ENCODE assay signal across 14 cellular contexts in the genomic region with DNA sequence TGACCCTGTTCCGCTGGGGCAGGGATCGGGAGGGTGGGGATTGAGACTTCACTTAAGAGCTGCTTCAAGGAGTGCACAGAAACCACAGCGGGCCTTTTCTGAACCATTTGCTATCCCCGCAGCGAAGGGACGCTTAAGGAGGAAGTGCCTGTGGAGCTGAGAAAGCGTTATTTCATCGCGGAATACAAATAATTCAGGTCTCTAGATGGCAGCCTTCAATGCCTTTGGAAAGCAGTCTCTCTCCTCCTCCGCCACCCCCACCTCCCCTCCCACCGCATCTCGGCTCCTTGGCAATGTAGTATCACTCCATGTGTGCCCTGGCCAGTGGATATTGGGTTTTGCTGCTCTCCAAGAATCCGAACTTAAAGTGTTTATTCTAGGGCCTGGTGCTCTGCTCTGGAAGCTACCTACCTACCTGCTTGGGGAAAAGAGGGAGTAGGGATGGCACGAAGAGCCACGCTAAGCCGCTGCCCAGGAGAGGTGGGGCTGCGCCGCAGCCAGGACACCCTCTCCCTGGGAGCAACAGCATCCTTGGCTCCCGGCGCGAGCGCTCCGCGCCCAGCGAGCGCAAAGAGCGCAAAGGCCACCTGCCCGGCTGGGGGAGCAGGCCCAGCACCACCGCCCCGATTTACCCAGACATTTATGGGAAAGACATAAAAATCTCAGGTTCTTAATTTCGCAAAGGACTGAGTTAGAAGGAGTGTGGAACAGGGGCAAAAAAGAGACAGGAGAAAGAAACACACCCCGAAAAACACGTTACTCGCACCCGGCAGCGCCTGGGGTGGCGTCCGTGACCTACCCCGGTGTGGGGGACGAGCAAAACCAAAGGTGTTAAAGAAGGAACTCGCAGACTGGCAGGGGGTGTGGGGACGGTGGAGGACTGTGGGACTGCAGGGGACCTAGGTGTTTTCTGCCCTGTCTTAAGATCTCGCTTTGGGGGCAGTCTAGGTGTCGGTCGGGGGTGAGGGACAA. TPM values are rescaled to one million over a fixed set of nuclear protein-coding genes. Genes with fewer than 3 reads are reported as not detected.
DNase-seq lines count a peak whose midpoint lies in the region; ATAC-seq and TF ChIP-seq lines count a peak whose summit lies in the region.
"Had no signal": no experiment of that assay in that cellular context is flagged by ENCODE, and none has a peak within 500 bp of the region (broad histone marks: within the 10 kb centered on the region; RNA-seq: fewer than 3 reads in every experiment).

No MANE protein-coding gene starts in this region.

- peak overlapping the region; percentile 85 for H3K4me3 Mint-ChIP-seq in GM23338
- H3K4me3 Mint-ChIP-seq in progenitor cell of endocrine pancreas (ENCODE audit: low read depth) = peak overlapping the region; percentile 70

- peak; percentile 73 for DNase-seq in GM23338 (ENCODE audit: low spot score)
- peak; percentile 6 for DNase-seq in NCI-H524 treated with DMSO at 0.1 percent for 48 hours (lab: John Stamatoyannopoulos, UW)
- DNase-seq in left cardiac atrium = peak; percentile 21
- peak; percentile 9 for DNase-seq in progenitor cell of endocrine pancreas (ENCODE audit: low spot score, unreplicated experiment)
- DNase-seq in islet precursor cell = no peak
- DNase-seq in aorta = no peak
- DNase-seq in RKO (ENCODE audit: low spot score) = no peak
- DNase-seq: amniotic stem cell, left colon, NCI-H2081 treated with DMSO at 0.1 percent for 48 hours had no signal

- no peaks in the 10 kb centered on the region for H4K20me1 ChIP-seq in GM23338 (replicated peaks; ENCODE audit: insufficient read depth)

- no peak overlapping the region for H3K27ac Mint-ChIP-seq in GM23338
- H3K27ac Mint-ChIP-seq in progenitor cell of endocrine pancreas = no peak overlapping the region

- peaks cover 5% of the 10 kb centered on the region; the same call in 1 of the 2 replicates for H3K4me1 ChIP-seq in GM23338 (ENCODE audit: insufficient read depth)
- H3K4me1 ChIP-seq in aorta (ENCODE audit: control insufficient read depth in 1 of 2, insufficient read depth in 2 of 2, low read length in 2 of 2) = no peaks in the 10 kb centered on the region
- H3K4me1 ChIP-seq: psoas muscle, vagina had no signal

- H2AFZ ChIP-seq in GM23338 = peak overlapping the region; percentile 94

- no peaks in the 10 kb centered on the region for H3K79me2 ChIP-seq in GM23338 (replicated peaks; ENCODE audit: insufficient read depth)

- TF ChIP-seq CTCF in GM23338 (conservative IDR thresholded peaks at IDR 0.05; ENCODE audit: low read depth in 2 of 2) = peak; percentile 9 to 45; a peak in 2 of 4 replicates
- no peak for TF ChIP-seq CTCF in progenitor cell of endocrine pancreas (IDR thresholded peaks at IDR 0.05; ENCODE audit: unreplicated experiment)

- no peaks in the 10 kb centered on the region for H3K9me3 ChIP-seq in aorta (ENCODE audit: control insufficient read depth, low read length)
- H3K9me3 ChIP-seq: vagina had no signal

- H3K36me3 ChIP-seq in GM23338 (ENCODE audit: insufficient read depth) (no peaks in the 10 kb centered on the region), aorta (ENCODE audit: control insufficient read depth in 1 of 2, insufficient read depth in 2 of 2, low read length in 1 of 2) (no peaks in the 10 kb centered on the region)
- H3K36me3 ChIP-seq: vagina had no signal

- H3K36me3 Mint-ChIP-seq in GM23338 (ENCODE audit: low read depth) = peaks cover 4% of the 10 kb centered on the region
- no peaks in the 10 kb centered on the region for H3K36me3 Mint-ChIP-seq in progenitor cell of endocrine pancreas (ENCODE audit: insufficient read depth)

- H3K27ac ChIP-seq in GM23338 (ENCODE audit: low read depth) = no peak overlapping the region
- H3K27ac ChIP-seq in aorta (ENCODE audit: low read depth in 1 of 2, low read length in 2 of 2) = no peak overlapping the region
- H3K27ac ChIP-seq: psoas muscle, vagina had no signal

- H3K4me2 ChIP-seq in GM23338 = peak overlapping the region; percentile 98

- 1 to 2% methylated on average over 45 of the region's 45 CpGs for WGBS in aorta, 2 donors

- peaks cover 7% of the 10 kb centered on the region; the same call in 2 of the 3 replicates for H3K9me3 Mint-ChIP-seq in GM23338
- H3K9me3 Mint-ChIP-seq in progenitor cell of endocrine pancreas (ENCODE audit: low read depth) = peaks cover 4% of the 10 kb centered on the region

- H3K27me3 Mint-ChIP-seq in GM23338 (ENCODE audit: insufficient read depth, low read depth, poor library complexity) (peaks cover 36% of the 10 kb centered on the region), progenitor cell of endocrine pancreas (peaks cover 52% of the 10 kb centered on the region)

- intact Hi-C loops in left cardiac atrium (cut with DNase I) (loop anchor here (10.0 kb wide), 2 partner anchors 134 to 474 kb away; no protein-coding TSS in a partner anchor), aorta (cut with DNase I) (no loop called here)

- H3K4me3 ChIP-seq in GM23338 (peak overlapping the region; percentile 81), aorta (ENCODE audit: low read length in 2 of 2) (no peak overlapping the region)
- H3K4me3 ChIP-seq: psoas muscle, vagina had no signal

- no peaks in the 10 kb centered on the region for H3F3A ChIP-seq in GM23338 (replicated peaks; ENCODE audit: low read depth)

- H3K27me3 ChIP-seq in GM23338 (ENCODE audit: insufficient read depth) = peaks cover 54% of the 10 kb centered on the region
- H3K27me3 ChIP-seq in aorta (ENCODE audit: control insufficient read depth in 1 of 2, insufficient read depth in 2 of 2, low read length in 1 of 2) = peaks cover 0 to 2% of the 10 kb centered on the region in 2 donors
- H3K27me3 ChIP-seq: vagina had no signal

- peak; percentile 67 for ATAC-seq in GM23338
- ATAC-seq in left cardiac atrium = peak; percentile 74 to 77
- no peak for ATAC-seq in aorta (ENCODE audit: low FRiP score)
- ATAC-seq: left colon, psoas muscle had no signal

- H3K9me2 ChIP-seq in GM23338 (ENCODE audit: insufficient read depth) = no peaks in the 10 kb centered on the region

- H3K4me1 Mint-ChIP-seq in GM23338 = no peaks in the 10 kb centered on the region; the same call in 1 of the 3 replicates
- peaks cover 9% of the 10 kb centered on the region for H3K4me1 Mint-ChIP-seq in progenitor cell of endocrine pancreas (ENCODE audit: low read depth)

TF ChIP-seq in GM23338, 12 proteins besides CTCF, POLR2A, EP300 and RAD21:
- TF ChIP-seq EZH2 (IDR thresholded peaks at IDR 0.05; ENCODE audit: low read depth, unreplicated experiment) (peak; percentile 64), ZNF114 (CRISPR knock-in tag; IDR thresholded peaks at IDR 0.05) (no peak), STAT1 (IDR thresholded peaks at IDR 0.05; ENCODE audit: unreplicated experiment) (no peak), ZNF331 (CRISPR knock-in tag; IDR thresholded peaks at IDR 0.05; ENCODE audit: low read depth) (no peak)
- TF ChIP-seq, protein P1, sequence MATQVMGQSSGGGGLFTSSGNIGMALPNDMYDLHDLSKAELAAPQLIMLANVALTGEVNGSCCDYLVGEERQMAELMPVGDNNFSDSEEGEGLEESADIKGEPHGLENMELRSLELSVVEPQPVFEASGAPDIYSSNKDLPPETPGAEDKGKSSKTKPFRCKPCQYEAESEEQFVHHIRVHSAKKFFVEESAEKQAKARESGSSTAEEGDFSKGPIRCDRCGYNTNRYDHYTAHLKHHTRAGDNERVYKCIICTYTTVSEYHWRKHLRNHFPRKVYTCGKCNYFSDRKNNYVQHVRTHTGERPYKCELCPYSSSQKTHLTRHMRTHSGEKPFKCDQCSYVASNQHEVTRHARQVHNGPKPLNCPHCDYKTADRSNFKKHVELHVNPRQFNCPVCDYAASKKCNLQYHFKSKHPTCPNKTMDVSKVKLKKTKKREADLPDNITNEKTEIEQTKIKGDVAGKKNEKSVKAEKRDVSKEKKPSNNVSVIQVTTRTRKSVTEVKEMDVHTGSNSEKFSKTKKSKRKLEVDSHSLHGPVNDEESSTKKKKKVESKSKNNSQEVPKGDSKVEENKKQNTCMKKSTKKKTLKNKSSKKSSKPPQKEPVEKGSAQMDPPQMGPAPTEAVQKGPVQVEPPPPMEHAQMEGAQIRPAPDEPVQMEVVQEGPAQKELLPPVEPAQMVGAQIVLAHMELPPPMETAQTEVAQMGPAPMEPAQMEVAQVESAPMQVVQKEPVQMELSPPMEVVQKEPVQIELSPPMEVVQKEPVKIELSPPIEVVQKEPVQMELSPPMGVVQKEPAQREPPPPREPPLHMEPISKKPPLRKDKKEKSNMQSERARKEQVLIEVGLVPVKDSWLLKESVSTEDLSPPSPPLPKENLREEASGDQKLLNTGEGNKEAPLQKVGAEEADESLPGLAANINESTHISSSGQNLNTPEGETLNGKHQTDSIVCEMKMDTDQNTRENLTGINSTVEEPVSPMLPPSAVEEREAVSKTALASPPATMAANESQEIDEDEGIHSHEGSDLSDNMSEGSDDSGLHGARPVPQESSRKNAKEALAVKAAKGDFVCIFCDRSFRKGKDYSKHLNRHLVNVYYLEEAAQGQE (IDR thresholded peaks at IDR 0.05; ENCODE audit: unreplicated experiment) = no peak
TF ChIP-seq in GM23338: peak in this region for 1.

RNA-seq across cellular contexts. Expression of a gene that starts 1.1 kb away (rescaled TPM):
- total RNA-seq in GM23338 (2014; rRNA removed; shearing (Covaris generic)) = 0.04 and 0.10 TPM in 2 replicates
- polyA plus RNA-seq in GM23338 (2016; fragmentation: Nextera tagmentation; extraction: Ambion mirVana) (0.03 TPM in 1 of 2 replicates, not detected in the other), aorta (not detected)
- total RNA-seq in left cardiac atrium (10 to 100 TPM; 28.1 to 59.2 TPM), progenitor cell of endocrine pancreas (0.07 TPM in 2 replicates), aorta (under 1 TPM in 1 of 2 donors, not detected in 1; 0.18 TPM)
- total RNA-seq: activated CD8-positive, alpha-beta memory T cell treated with anti-CD3 and anti-CD28 coated beads for 36 hours; epithelial cell of proximal tubule had no signal
- polyA plus RNA-seq: psoas muscle had no signal

Comparison
In these comparisons a context has a peak if more than half of its experiments do, and no peak if none do; other contexts are left out.
1. DNase-seq: peak in GM23338 (single experiment), NCI-H524 treated with DMSO at 0.1 percent for 48 hours (single experiment), left cardiac atrium (single experiment) and progenitor cell of endocrine pancreas (single experiment); none in islet precursor cell (single experiment), aorta (0 of 2) and RKO (single experiment).
2. RNA of a gene that starts 1.1 kb away (total RNA-seq): 28.1 to 59.2 TPM in left cardiac atrium; 0.18 TPM in aorta, 0.04 to 0.10 TPM in GM23338 and 0.07 TPM in progenitor cell of endocrine pancreas; every median in the first group is over 10 times any median in the second.
3. intact Hi-C loops: an anchor here in left cardiac atrium (10.0 kb wide); none called in aorta.